21 cellular contexts compared by ENCODE assay signal in the genomic region with DNA sequence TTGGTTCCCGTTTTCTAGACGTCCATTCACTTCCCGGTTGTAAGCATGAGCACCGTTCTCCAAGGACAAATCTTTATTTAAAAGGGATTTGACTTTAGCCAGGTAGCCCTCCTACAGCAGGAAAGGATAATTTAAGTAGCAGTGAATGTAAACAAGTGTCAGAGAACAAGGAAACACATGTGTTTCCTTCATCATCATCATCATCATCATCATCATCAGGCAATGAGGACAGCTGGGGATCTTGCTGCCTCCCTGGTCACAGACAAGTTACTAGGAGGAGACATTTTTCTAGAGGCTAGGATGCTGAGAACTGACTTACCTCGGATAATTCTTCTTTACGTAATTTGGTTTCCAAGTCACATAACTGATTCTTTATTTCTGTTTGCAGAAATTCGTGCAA. TPM values are rescaled to one million over a fixed set of nuclear protein-coding genes. Genes with fewer than 3 reads are reported as not detected.
DNase-seq lines count a peak whose midpoint lies in the region; ATAC-seq, FAIRE-seq and TF ChIP-seq lines count a peak whose summit lies in the region.
"Had no signal": no experiment of that assay in that cellular context is flagged by ENCODE, and none has a peak within 500 bp of the region (broad histone marks: within the 10 kb centered on the region; RNA-seq: fewer than 3 reads in every experiment).

No MANE protein-coding gene starts in this region.

- H3K27ac ChIP-seq in HepG2 (ENCODE audit: extremely low read length, insufficient read depth, low read length) (no peak overlapping the region), right lobe of liver (no peak overlapping the region)
- H3K27ac ChIP-seq: A549 had no signal

- H3K36me3 ChIP-seq in HepG2 (replicated peaks in 1 of 2; ENCODE audit: control insufficient read depth in 1 of 2, insufficient read depth in 2 of 2, low read length in 2 of 2), result peaks cover 8 to 52% of the 10 kb centered on the region in 2 experiments
- H3K36me3 ChIP-seq in right lobe of liver, result peaks cover 0 to 38% (median 11%) of the 10 kb centered on the region in 4 donors

- H3K27ac Mint-ChIP-seq in activated CD4-positive, alpha-beta memory T cell treated with anti-CD3 and anti-CD28 coated beads for 36 hours, result no peak overlapping the region

- H3K27me3 ChIP-seq in HepG2 (ENCODE audit: control insufficient read depth in 1 of 2, insufficient read depth in 2 of 2, low read length in 2 of 2) (no peaks in the 10 kb centered on the region), right lobe of liver (no peaks in the 10 kb centered on the region)

- 98% methylated on average over 7 of the region's 7 CpGs for WGBS in HepG2 (ENCODE audit: low lambda C conversion rate)
- 87% methylated on average over 7 of the region's 7 CpGs for WGBS in right lobe of liver (ENCODE audit: insufficient coverage, low coverage, low lambda C conversion rate, missing lambda C conversion rate)

- no peaks in the 10 kb centered on the region for H4K20me1 ChIP-seq in HepG2 (ENCODE audit: insufficient read depth, low read length)

- BruUV-seq in HepG2 (replicated peaks; lab: Mats Ljungman, UMichigan), result no TSS peak

- no peak for TF ChIP-seq POLR2A in HepG2 (IDR thresholded peaks at IDR 0.05; ENCODE audit: insufficient read depth in 1 of 2, low read depth in 2 of 2, low read length in 2 of 2)
- TF ChIP-seq POLR2A in right lobe of liver (IDR thresholded peaks at IDR 0.05), result no peak

- POLR2A ChIA-PET in HepG2 (lab: Yijun Ruan, JAX), result no interaction called here
- POLR2A ChIA-PET in activated CD4-positive, alpha-beta memory T cell treated with anti-CD3 and anti-CD28 coated beads for 36 hours (lab: Charles Lee), result no interaction called here

- H3K79me2 ChIP-seq in HepG2 (ENCODE audit: insufficient read depth, low read length), result peaks cover 7% of the 10 kb centered on the region

- peaks cover 11% of the 10 kb centered on the region for H3K4me1 Mint-ChIP-seq in activated CD4-positive, alpha-beta memory T cell treated with anti-CD3 and anti-CD28 coated beads for 36 hours (ENCODE audit: low read depth)

- DNase-seq in HepG2 (ENCODE audit: low spot score) (no peak), right lobe of liver (no peak), HTR-8/SVneo (ENCODE audit: insufficient read length, low spot score) (no peak), dermis blood vessel endothelial cell (peak; percentile 14), NCI-H524 (lab: John Stamatoyannopoulos, UW) (no peak)
- no peak for DNase-seq in activated CD4-positive, alpha-beta memory T cell treated with anti-CD3 and anti-CD28 coated beads for 36 hours
- DNase-seq in stimulated activated CD4-positive, alpha-beta T cell treated with anti-CD3 and anti-CD28 coated beads, Interleukin-2, amount 100 ng/mL, for 24 hours, result no peak
- DNase-seq: 8988T; ACHN; C1 segment of cervical spinal cord; Calu3; CD4-positive, alpha-beta memory T cell; COR-L47; DMS53; DMS79 treated with DMSO at 0.1 percent for 48 hours; GF-D8; GOT3 had no signal

- no peak overlapping the region for H3K9ac ChIP-seq in HepG2 (ENCODE audit: insufficient read depth, low read depth, low read length)

- H3K4me2 ChIP-seq in HepG2 (ENCODE audit: low read depth, low read length), result no peak overlapping the region
- H3K4me2 ChIP-seq: A549 had no signal

- FAIRE-seq in HepG2 (lab: Jason Lieb, UNC), result no peak
- FAIRE-seq in HTR-8/SVneo (lab: Jason Lieb, UNC), result peak; percentile 31
- FAIRE-seq: A549, GM12892, H54 had no signal

- H3K27me3 Mint-ChIP-seq in activated CD4-positive, alpha-beta memory T cell treated with anti-CD3 and anti-CD28 coated beads for 36 hours, result no peaks in the 10 kb centered on the region
- H3K27me3 Mint-ChIP-seq: CD4-positive, alpha-beta memory T cell had no signal

- no peak overlapping the region for H2AFZ ChIP-seq in HepG2 (ENCODE audit: low read length)

- CTCF ChIA-PET in HepG2 (lab: Yijun Ruan, JAX; ENCODE audit: low intra/inter-chr PET ratio, low total read pairs), result no interaction called here
- CTCF ChIA-PET in activated CD4-positive, alpha-beta memory T cell treated with anti-CD3 and anti-CD28 coated beads for 36 hours (lab: Charles Lee), result interaction anchor here (2.5 kb wide), 1 partner anchor 70 kb away, joined by 10 read pairs; no protein-coding TSS in a partner anchor

- TF ChIP-seq CTCF in HepG2 (CRISPR knock-in tag; IDR thresholded peaks at IDR 0.05), result no peak
- no peak for TF ChIP-seq CTCF in right lobe of liver (IDR thresholded peaks at IDR 0.05)

- no peak for TF ChIP-seq RAD21 in HepG2 (CRISPR knock-in tag; IDR thresholded peaks at IDR 0.05)

- H3K4me3 ChIP-seq in HepG2 (replicated peaks in 1 of 3; ENCODE audit: insufficient read depth in 1 of 3, low read depth in 2 of 3, low read length in 3 of 3) (no peak overlapping the region), right lobe of liver (no peak overlapping the region)
- H3K4me3 ChIP-seq: A549, HAP-1 had no signal

- intact Hi-C loops in HepG2 (cut with micrococcal nuclease; ENCODE audit: unreplicated experiment) (no loop called here), right lobe of liver (cut with DNase I) (loop anchor here in 1 of 2 donors (10.0 kb wide), 1 partner anchor 74 kb away; the partner anchor contains the start of gene MRPL4)
- intact Hi-C loops in activated CD4-positive, alpha-beta memory T cell treated with anti-CD3 and anti-CD28 coated beads for 36 hours (cut with micrococcal nuclease), result no loop called here

- ATAC-seq in HepG2, result no peak
- no peak for ATAC-seq in right lobe of liver
- ATAC-seq: A549 had no signal

- no peak overlapping the region for H3K4me3 Mint-ChIP-seq in activated CD4-positive, alpha-beta memory T cell treated with anti-CD3 and anti-CD28 coated beads for 36 hours
- H3K4me3 Mint-ChIP-seq: CD4-positive, alpha-beta memory T cell had no signal

- H3K9me3 ChIP-seq in HepG2 (ENCODE audit: low read length), result no peaks in the 10 kb centered on the region
- H3K9me3 ChIP-seq in right lobe of liver, result no peaks in the 10 kb centered on the region
- H3K9me3 ChIP-seq: A549, HAP-1 had no signal

- H3K4me1 ChIP-seq in HepG2 (ENCODE audit: insufficient read depth, low read length) (no peaks in the 10 kb centered on the region), right lobe of liver (no peaks in the 10 kb centered on the region)
- H3K4me1 ChIP-seq: A549, HAP-1 had no signal

- TF ChIP-seq EP300 in HepG2 (IDR thresholded peaks at IDR 0.05; ENCODE audit: low read depth in 2 of 2, low read length in 2 of 2) (no peak), HepG2 (CRISPR knock-in tag; IDR thresholded peaks at IDR 0.05; ENCODE audit: borderline replicate concordance) (no peak)

- peaks cover 34% of the 10 kb centered on the region for H3K36me3 Mint-ChIP-seq in activated CD4-positive, alpha-beta memory T cell treated with anti-CD3 and anti-CD28 coated beads for 36 hours

- in situ Hi-C loops in HepG2 (cut with HindIII; ENCODE audit: extremely low pct_ligation_motif_present, low pct_unique_long_range_greater_than_20kb), result no loop called here

- no peaks in the 10 kb centered on the region for H3K9me3 Mint-ChIP-seq in activated CD4-positive, alpha-beta memory T cell treated with anti-CD3 and anti-CD28 coated beads for 36 hours

RNA-seq across cellular contexts. Expression of gene DNMT1, which starts 14.3 kb away (rescaled TPM):
- 71.3 and 91.1 TPM in 2 replicates for total RNA-seq in HepG2 (2016; rRNA removed; fragmentation: Illumina TruSeq; extraction: Trizol)
- total RNA-seq in HepG2 (2016; cell fraction: cytosol; rRNA removed; fragmentation: Illumina TruSeq; extraction: Trizol; ENCODE audit: low read depth), result 19.2 and 22.3 TPM in 2 replicates
- 56.4 and 79.8 TPM in 2 replicates for total RNA-seq in HepG2 (2016; cell fraction: insoluble cytoplasmic fraction; rRNA removed; fragmentation: Illumina TruSeq; extraction: Trizol)
- 22.8 and 25.9 TPM in 2 replicates for total RNA-seq in HepG2 (2016; cell fraction: membrane; rRNA removed; fragmentation: Illumina TruSeq; extraction: Trizol)
- 75.7 and 86.8 TPM in 2 replicates for total RNA-seq in HepG2 (2016; cell fraction: nucleus; rRNA removed; fragmentation: Illumina TruSeq; extraction: Trizol)
- polyA plus RNA-seq in HepG2 (2011; rRNA removed), result 24.5 and 31.2 TPM in 2 replicates
- polyA plus RNA-seq in HepG2 (2011; cell fraction: cytosol; rRNA removed), result 8.4 and 10.3 TPM in 2 replicates
- polyA plus RNA-seq in HepG2 (2011; cell fraction: nucleus; rRNA removed), result 93.5 and 117 TPM in 2 replicates
- polyA plus RNA-seq in HepG2 (2012), result 44.7 and 63.7 TPM in 2 replicates
- 4.3 and 4.9 TPM in 2 replicates for polyA plus RNA-seq in HepG2 (2016; cell fraction: cytosol; fragmentation: Illumina TruSeq; extraction: Trizol; ENCODE audit: low read depth)
- 51.8 and 69.6 TPM in 2 replicates for polyA plus RNA-seq in HepG2 (2016; cell fraction: insoluble cytoplasmic fraction; fragmentation: Illumina TruSeq; extraction: Trizol; ENCODE audit: low read depth)
- 11.8 and 13.3 TPM in 2 replicates for polyA plus RNA-seq in HepG2 (2016; cell fraction: membrane; fragmentation: Illumina TruSeq; extraction: Trizol; ENCODE audit: low read depth)
- 227 and 231 TPM in 2 replicates for polyA plus RNA-seq in HepG2 (2016; cell fraction: nucleus; fragmentation: Illumina TruSeq; extraction: Trizol; ENCODE audit: insufficient read depth, low read depth)
- polyA minus RNA-seq in HepG2 (2011; rRNA and poly(A)+ RNA removed; ENCODE audit: low replicate concordance), result 52.1 and 125 TPM in 2 replicates
- polyA minus RNA-seq in HepG2 (2011; cell fraction: cytosol; rRNA and poly(A)+ RNA removed), result 28.0 and 28.5 TPM in 2 replicates
- 40.2 and 40.9 TPM in 2 replicates for polyA minus RNA-seq in HepG2 (2011; cell fraction: nucleus; rRNA and poly(A)+ RNA removed)
- total RNA-seq in right lobe of liver, result 10 to 100 TPM; 12.6 to 37.3 (median 24.4) TPM
- total RNA-seq in dermis blood vessel endothelial cell, result 37.9 and 67.9 TPM in 2 replicates
- 100 to 1,000 TPM; 356 to 357 TPM for total RNA-seq in activated CD4-positive, alpha-beta memory T cell treated with anti-CD3 and anti-CD28 coated beads for 36 hours

RNA-seq across cellular contexts. Expression of gene S1PR2, which starts 50.7 kb away (rescaled TPM):
- total RNA-seq in HepG2 (2016; rRNA removed; fragmentation: Illumina TruSeq; extraction: Trizol) (0.93 and 1.3 TPM in 2 replicates), right lobe of liver (1 to 10 TPM; 1.7 to 6.6 (median 4.1) TPM), dermis blood vessel endothelial cell (0.70 and 0.85 TPM in 2 replicates)
- 0.26 and 0.51 TPM in 2 replicates for total RNA-seq in HepG2 (2016; cell fraction: cytosol; rRNA removed; fragmentation: Illumina TruSeq; extraction: Trizol; ENCODE audit: low read depth)
- total RNA-seq in HepG2 (2016; cell fraction: insoluble cytoplasmic fraction; rRNA removed; fragmentation: Illumina TruSeq; extraction: Trizol), result 0.77 and 1.4 TPM in 2 replicates
- total RNA-seq in HepG2 (2016; cell fraction: membrane; rRNA removed; fragmentation: Illumina TruSeq; extraction: Trizol), result 1.2 and 1.4 TPM in 2 replicates
- 0.66 and 1.0 TPM in 2 replicates for total RNA-seq in HepG2 (2016; cell fraction: nucleus; rRNA removed; fragmentation: Illumina TruSeq; extraction: Trizol)
- 0.91 and 1.2 TPM in 2 replicates for polyA plus RNA-seq in HepG2 (2011; rRNA removed)
- 1.1 and 1.2 TPM in 2 replicates for polyA plus RNA-seq in HepG2 (2011; cell fraction: cytosol; rRNA removed)
- polyA plus RNA-seq in HepG2 (2011; cell fraction: nucleus; rRNA removed), result 0.51 and 0.69 TPM in 2 replicates
- polyA plus RNA-seq in HepG2 (2012), result 0.59 and 0.71 TPM in 2 replicates
- 0.19 and 0.20 TPM in 2 replicates for polyA plus RNA-seq in HepG2 (2016; cell fraction: cytosol; fragmentation: Illumina TruSeq; extraction: Trizol; ENCODE audit: low read depth)
- polyA plus RNA-seq in HepG2 (2016; cell fraction: insoluble cytoplasmic fraction; fragmentation: Illumina TruSeq; extraction: Trizol; ENCODE audit: low read depth), result 0.53 and 0.66 TPM in 2 replicates
- 0.55 and 0.86 TPM in 2 replicates for polyA plus RNA-seq in HepG2 (2016; cell fraction: membrane; fragmentation: Illumina TruSeq; extraction: Trizol; ENCODE audit: low read depth)
- 1.1 and 1.4 TPM in 2 replicates for polyA plus RNA-seq in HepG2 (2016; cell fraction: nucleus; fragmentation: Illumina TruSeq; extraction: Trizol; ENCODE audit: insufficient read depth, low read depth)
- 10.2 and 10.5 TPM in 2 replicates for polyA minus RNA-seq in HepG2 (2011; rRNA and poly(A)+ RNA removed; ENCODE audit: low replicate concordance)
- 2.3 and 2.4 TPM in 2 replicates for polyA minus RNA-seq in HepG2 (2011; cell fraction: cytosol; rRNA and poly(A)+ RNA removed)
- 0.77 and 0.99 TPM in 2 replicates for polyA minus RNA-seq in HepG2 (2011; cell fraction: nucleus; rRNA and poly(A)+ RNA removed)
- total RNA-seq in activated CD4-positive, alpha-beta memory T cell treated with anti-CD3 and anti-CD28 coated beads for 36 hours, result 1 to 10 TPM; 9.4 to 9.8 TPM
